Comparison of ENCODE assay signal across 17 cellular contexts in the genomic region with DNA sequence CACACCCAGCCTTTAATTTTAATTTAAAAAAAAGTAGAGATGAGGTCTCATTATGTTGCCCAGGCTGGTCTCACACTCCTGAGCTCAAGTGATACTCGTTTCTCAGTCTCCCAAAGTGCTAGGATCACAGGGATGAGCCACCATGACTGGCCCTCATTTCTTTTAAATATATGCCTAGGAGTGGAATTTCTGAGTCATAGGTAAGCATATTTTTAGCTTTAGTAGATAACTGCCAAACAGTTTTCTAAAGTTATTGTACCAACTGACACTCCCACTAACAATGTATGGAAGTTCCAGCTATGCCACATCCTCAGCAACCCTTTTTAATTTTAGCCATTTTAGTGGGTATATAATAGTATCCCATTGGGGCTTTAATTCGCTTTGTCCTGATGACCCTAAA. TPM values are rescaled to one million over a fixed set of nuclear protein-coding genes. Genes with fewer than 3 reads are reported as not detected.
DNase-seq lines count a peak whose midpoint lies in the region; ATAC-seq and TF ChIP-seq lines count a peak whose summit lies in the region.
"Had no signal": no experiment of that assay in that cellular context is flagged by ENCODE, and none has a peak within 500 bp of the region (broad histone marks: within the 10 kb centered on the region; RNA-seq: fewer than 3 reads in every experiment).

No MANE protein-coding gene starts in this region.

- H3K4me3 ChIP-seq in choroid plexus epithelial cell (ENCODE audit: low read depth, low read length) = no peak overlapping the region

- ATAC-seq in activated naive CD4-positive, alpha-beta T cell treated with anti-CD3 and anti-CD28 coated beads, Interleukin-2, amount 50 U/mL, for 72 hours = no peak
- ATAC-seq in stimulated activated effector memory CD8-positive, alpha-beta T cell treated with anti-CD3 and anti-CD28 coated beads, Interleukin-12 subunit alpha, Interleukin-12 subunit beta, amount 100 ng/mL, for 72 hours = no peak
- ATAC-seq: WTC11 had no signal

- peaks cover 0 to 8% of the 10 kb centered on the region in 2 donors for H3K9me3 Mint-ChIP-seq in activated naive CD4-positive, alpha-beta T cell treated with anti-CD3 and anti-CD28 coated beads, Interleukin-2, amount 50 U/mL, for 72 hours
- no peaks in the 10 kb centered on the region for H3K9me3 Mint-ChIP-seq in stimulated activated effector memory CD8-positive, alpha-beta T cell treated with anti-CD3 and anti-CD28 coated beads, Interleukin-12 subunit alpha, Interleukin-12 subunit beta, amount 100 ng/mL, for 72 hours
- H3K9me3 Mint-ChIP-seq: CD4-positive, alpha-beta T cell had no signal

- H3K27ac Mint-ChIP-seq in activated naive CD4-positive, alpha-beta T cell treated with anti-CD3 and anti-CD28 coated beads, Interleukin-2, amount 50 U/mL, for 72 hours = peak overlapping the region; percentile 65 to 88
- peak overlapping the region; percentile 41 for H3K27ac Mint-ChIP-seq in stimulated activated effector memory CD8-positive, alpha-beta T cell treated with anti-CD3 and anti-CD28 coated beads, Interleukin-12 subunit alpha, Interleukin-12 subunit beta, amount 100 ng/mL, for 72 hours
- H3K27ac Mint-ChIP-seq: CD4-positive, alpha-beta T cell; WTC11 had no signal

- H3K4me3 Mint-ChIP-seq in stimulated activated effector memory CD8-positive, alpha-beta T cell treated with anti-CD3 and anti-CD28 coated beads, Interleukin-12 subunit alpha, Interleukin-12 subunit beta, amount 100 ng/mL, for 72 hours = no peak overlapping the region
- H3K4me3 Mint-ChIP-seq: CD4-positive, alpha-beta T cell; WTC11 had no signal

- TF ChIP-seq CTCF in choroid plexus epithelial cell (conservative IDR thresholded peaks at IDR 0.05; ENCODE audit: low read depth, low read length) = no peak

- no peaks in the 10 kb centered on the region for H3K36me3 Mint-ChIP-seq in activated naive CD4-positive, alpha-beta T cell treated with anti-CD3 and anti-CD28 coated beads, Interleukin-2, amount 50 U/mL, for 72 hours
- peaks cover 5% of the 10 kb centered on the region for H3K36me3 Mint-ChIP-seq in stimulated activated effector memory CD8-positive, alpha-beta T cell treated with anti-CD3 and anti-CD28 coated beads, Interleukin-12 subunit alpha, Interleukin-12 subunit beta, amount 100 ng/mL, for 72 hours

- peaks cover 52% of the 10 kb centered on the region for H3K4me1 Mint-ChIP-seq in stimulated activated effector memory CD8-positive, alpha-beta T cell treated with anti-CD3 and anti-CD28 coated beads, Interleukin-12 subunit alpha, Interleukin-12 subunit beta, amount 100 ng/mL, for 72 hours

- no peak for DNase-seq in activated naive CD4-positive, alpha-beta T cell treated with anti-CD3 and anti-CD28 coated beads, Interleukin-2, amount 50 U/mL, for 72 hours (ENCODE audit: low spot score in 2 of 2)
- no peak for DNase-seq in activated naive CD4-positive, alpha-beta T cell treated with anti-CD3 and anti-CD28 coated beads, Interleukin-2, amount 50 U/mL, for 16 hours
- DNase-seq in RKO (ENCODE audit: low spot score) (peak; percentile 82), choroid plexus epithelial cell (ENCODE audit: low read depth) (peak; percentile 51), cerebellar cortex (ENCODE audit: low spot score) (no peak), DMS153 treated with DMSO at 0.1 percent for 48 hours (lab: John Stamatoyannopoulos, UW; ENCODE audit: unreplicated experiment) (no peak)
- DNase-seq in stimulated activated effector memory CD8-positive, alpha-beta T cell treated with anti-CD3 and anti-CD28 coated beads, Interleukin-12 subunit alpha, Interleukin-12 subunit beta, amount 100 ng/mL, for 72 hours (ENCODE audit: low spot score in 2 of 2) = no peak
- no peak for DNase-seq in stimulated activated CD4-positive, alpha-beta T cell treated with anti-CD3 and anti-CD28 coated beads, Interleukin-2, amount 100 ng/mL, for 24 hours
- DNase-seq: activated effector memory CD4-positive, alpha-beta T cell treated with anti-CD3 and anti-CD28 coated beads, Interleukin-2, amount 50 U/mL, for 16 hours; CD4-positive, alpha-beta T cell; head of caudate nucleus; NCI-H1092; NCI-H510A; Right ventricle myocardium superior; stimulated activated CD4-positive, alpha-beta T cell treated with anti-CD3 and anti-CD28 coated beads, Interleukin-12 subunit alpha, Interleukin-12 subunit beta, amount 100 ng/mL, for 4 hours; stimulated activated CD8-positive, alpha-beta memory T cell treated with anti-CD3 and anti-CD28 coated beads, Interleukin-4, amount 100 ng/mL, for 48 hours had no signal

RNA-seq across cellular contexts. Expression of a gene that starts 13.8 kb away (rescaled TPM):
- 100 to 1,000 TPM in 1 of 2 donors, 10 to 100 TPM in 1; 60.2 to 144 TPM for total RNA-seq in activated naive CD4-positive, alpha-beta T cell treated with anti-CD3 and anti-CD28 coated beads, Interleukin-2, amount 50 U/mL, for 72 hours

Comparison
In these comparisons a context has a peak if more than half of its experiments do, and no peak if none do; other contexts are left out.
1. DNase-seq: peak in RKO (single experiment) and choroid plexus epithelial cell (single experiment); none in activated naive CD4-positive, alpha-beta T cell treated with anti-CD3 and anti-CD28 coated beads, Interleukin-2, amount 50 U/mL, for 72 hours (0 of 2), activated naive CD4-positive, alpha-beta T cell treated with anti-CD3 and anti-CD28 coated beads, Interleukin-2, amount 50 U/mL, for 16 hours (single experiment), stimulated activated effector memory CD8-positive, alpha-beta T cell treated with anti-CD3 and anti-CD28 coated beads, Interleukin-12 subunit alpha, Interleukin-12 subunit beta, amount 100 ng/mL, for 72 hours (0 of 2), cerebellar cortex (single experiment), stimulated activated CD4-positive, alpha-beta T cell treated with anti-CD3 and anti-CD28 coated beads, Interleukin-2, amount 100 ng/mL, for 24 hours (0 of 2) and DMS153 treated with DMSO at 0.1 percent for 48 hours (single experiment).